15 cellular contexts compared by ENCODE assay signal in genomic region chr7:137337902-137338301, GRCh38. TPM values are rescaled to one million over a fixed set of nuclear protein-coding genes. Genes with fewer than 3 reads are reported as not detected.
DNase-seq lines count a peak whose midpoint lies in the region; ATAC-seq, FAIRE-seq and TF ChIP-seq lines count a peak whose summit lies in the region.
"Had no signal": no experiment of that assay in that cellular context is flagged by ENCODE, and none has a peak within 500 bp of the region (broad histone marks: within the 10 kb centered on the region; RNA-seq: fewer than 3 reads in every experiment).

No MANE protein-coding gene starts in this region.

- H3K36me3 ChIP-seq in GM06990 (ENCODE audit: control insufficient read depth, insufficient read depth, low read length) (no peaks in the 10 kb centered on the region), WERI-Rb-1 (no peaks in the 10 kb centered on the region), right lobe of liver (no peaks in the 10 kb centered on the region)

- H3K27ac ChIP-seq in WERI-Rb-1, result no peak overlapping the region
- H3K27ac ChIP-seq in right lobe of liver, result no peak overlapping the region
- H3K27ac ChIP-seq: epithelial cell of prostate, skin epidermis had no signal

- no peak for FAIRE-seq in GM19239 (lab: Jason Lieb, UNC)

- in situ Hi-C loops in KBM-7 (cut with MboI; ENCODE audit: low pct_unique_long_range_greater_than_20kb, low sequenced_read_pairs), result no loop called here

- H3K9me3 ChIP-seq in WERI-Rb-1 (ENCODE audit: severe bottlenecking) (no peaks in the 10 kb centered on the region), right lobe of liver (no peaks in the 10 kb centered on the region)

- 54% methylated on average over 2 of the region's 2 CpGs for WGBS in right lobe of liver (ENCODE audit: insufficient coverage, low coverage, low lambda C conversion rate, missing lambda C conversion rate)

- TF ChIP-seq POLR2A in right lobe of liver (IDR thresholded peaks at IDR 0.05), result no peak

- TF ChIP-seq CTCF in GM06990 (IDR thresholded peaks at IDR 0.05; ENCODE audit: insufficient read depth, low read length, poor library complexity, severe bottlenecking) (peak; percentile 30), WERI-Rb-1 (IDR thresholded peaks at IDR 0.05; ENCODE audit: low read depth, low read length) (peak; percentile 28; the same call in 1 of the 2 replicates), right lobe of liver (IDR thresholded peaks at IDR 0.05) (peak; percentile 23 to 55 (median 34))

- H3K4me1 ChIP-seq in right lobe of liver, result peaks cover 0 to 4% (median 2%) of the 10 kb centered on the region in 4 donors

- ATAC-seq in right lobe of liver, result peak; percentile 28 to 62 (median 56)
- no peak for ATAC-seq in GM18502 (IDR thresholded peaks at IDR 0.05; ENCODE audit: poor library complexity, unreplicated experiment)
- no peak for ATAC-seq in HG03457 (IDR thresholded peaks at IDR 0.05; ENCODE audit: unreplicated experiment)
- ATAC-seq: activated CD8-positive, alpha-beta memory T cell treated with anti-CD3 and anti-CD28 coated beads, Interleukin-2, amount 10 ng/mL, durations not matched to agents 7 days and 5 days had no signal

- H3K27me3 ChIP-seq in GM06990 (replicated peaks; ENCODE audit: control insufficient read depth, insufficient read depth, low read length) (no peaks in the 10 kb centered on the region), WERI-Rb-1 (ENCODE audit: insufficient read depth, low read depth, severe bottlenecking) (no peaks in the 10 kb centered on the region), right lobe of liver (no peaks in the 10 kb centered on the region)

- no peak overlapping the region for H3K4me3 ChIP-seq in GM06990 (replicated peaks; ENCODE audit: low read depth, low read length)
- no peak overlapping the region for H3K4me3 ChIP-seq in WERI-Rb-1 (ENCODE audit: low read depth, low read length)
- no peak overlapping the region for H3K4me3 ChIP-seq in right lobe of liver
- H3K4me3 ChIP-seq: skin epidermis had no signal

- DNase-seq in GM06990 (ENCODE audit: extremely low read depth, insufficient read length) (no peak), KBM-7 (peak; percentile 7), WERI-Rb-1 (no peak), right lobe of liver (no peak), GM19239 (ENCODE audit: insufficient read length, low spot score) (no peak)
- DNase-seq: activated CD8-positive, alpha-beta memory T cell treated with anti-CD3 and anti-CD28 coated beads, Interleukin-2, amount 10 ng/mL, durations not matched to agents 7 days and 5 days; activated naive CD4-positive, alpha-beta T cell treated with anti-CD3 and anti-CD28 coated beads, Interleukin-2, amount 50 U/mL, for 16 hours; hippocampal formation; NCI-H226; SHP77 had no signal

- intact Hi-C loops in right lobe of liver (cut with DNase I), result no loop called here

RNA-seq across cellular contexts. Expression of gene PTN, which starts 5.6 kb away (rescaled TPM):
- 1 to 10 TPM in 2 of 6 experiments, under 1 TPM in 4; 0.31 to 1.7 (median 0.89) TPM for total RNA-seq in right lobe of liver
- total RNA-seq: activated CD8-positive, alpha-beta memory T cell treated with anti-CD3 and anti-CD28 coated beads, Interleukin-2, amount 10 ng/mL, durations not matched to agents 7 days and 5 days; lung microvascular endothelial cell had no signal

Comparison
In these comparisons a context has a peak if more than half of its experiments do, and no peak if none do; other contexts are left out.
1. ATAC-seq: peak in right lobe of liver (4 of 4); none in GM18502 (single experiment) and HG03457 (single experiment).
2. Peak in every context shown above with its lines, with median percentiles within 50 percentile points of each other: CTCF ChIP-seq.